In the genomic region with DNA sequence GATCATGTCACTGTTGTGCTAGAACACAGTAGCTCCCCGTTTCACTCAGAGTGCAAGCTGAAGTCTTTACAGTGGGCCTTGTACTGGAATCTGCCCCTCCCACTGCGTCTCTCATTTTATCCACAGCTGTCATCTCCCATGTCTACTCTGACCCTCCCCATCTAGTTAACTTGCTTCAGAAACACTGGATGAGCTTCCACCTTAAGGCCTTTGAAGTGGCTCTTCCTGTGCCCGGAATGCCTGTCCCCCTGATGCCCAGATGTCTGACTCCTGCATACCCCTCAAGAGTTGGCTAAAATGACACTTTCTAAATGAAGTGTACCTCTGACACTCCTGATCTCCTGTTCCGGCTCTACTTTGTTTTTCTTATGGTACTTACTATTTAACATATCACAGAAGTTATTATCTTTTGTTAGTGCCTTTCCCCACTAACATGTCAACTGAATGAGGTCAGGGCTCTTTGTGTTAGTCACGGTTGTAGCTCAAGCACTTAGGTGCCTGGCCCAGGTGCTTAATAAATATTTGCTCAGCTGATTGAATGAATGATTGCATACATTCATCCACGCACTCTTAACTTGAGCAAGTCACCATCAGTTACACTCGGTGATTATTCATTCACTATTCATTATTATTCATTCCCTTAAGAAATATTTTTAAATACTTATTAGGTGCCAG, we compare ENCODE assay signal across 1 cellular context.
A peak's percentile ranks its signal among the peaks of the same experiment; 100 is the strongest.
TF ChIP-seq lines count a peak whose summit lies in the region.

No MANE protein-coding gene starts in this region.

TF ChIP-seq in HEK293, 187 proteins besides CTCF, POLR2A, EP300 and RAD21:
- TF ChIP-seq OSR2 (tag by site-specific recombination; IDR thresholded peaks at IDR 0.05) (peak; percentile 54; the same call in 1 of the 2 replicates), ZNF600 (tag by site-specific recombination; IDR thresholded peaks at IDR 0.05) (peak; percentile 25; the same call in 1 of the 2 replicates), ZNF302 (tag by site-specific recombination; IDR thresholded peaks at IDR 0.05; ENCODE audit: low read depth) (no peak), ZNF629 (tag by site-specific recombination; IDR thresholded peaks at IDR 0.05) (peak; percentile 32; the same call in 1 of the 2 replicates), ZNF366 (tag by site-specific recombination; conservative IDR thresholded peaks at IDR 0.05) (0 out of 2 replicates have a peak, but pooled peaks have one; percentile 23)
